Comparison of ENCODE assay signal across 8 cellular contexts in the genomic region with DNA sequence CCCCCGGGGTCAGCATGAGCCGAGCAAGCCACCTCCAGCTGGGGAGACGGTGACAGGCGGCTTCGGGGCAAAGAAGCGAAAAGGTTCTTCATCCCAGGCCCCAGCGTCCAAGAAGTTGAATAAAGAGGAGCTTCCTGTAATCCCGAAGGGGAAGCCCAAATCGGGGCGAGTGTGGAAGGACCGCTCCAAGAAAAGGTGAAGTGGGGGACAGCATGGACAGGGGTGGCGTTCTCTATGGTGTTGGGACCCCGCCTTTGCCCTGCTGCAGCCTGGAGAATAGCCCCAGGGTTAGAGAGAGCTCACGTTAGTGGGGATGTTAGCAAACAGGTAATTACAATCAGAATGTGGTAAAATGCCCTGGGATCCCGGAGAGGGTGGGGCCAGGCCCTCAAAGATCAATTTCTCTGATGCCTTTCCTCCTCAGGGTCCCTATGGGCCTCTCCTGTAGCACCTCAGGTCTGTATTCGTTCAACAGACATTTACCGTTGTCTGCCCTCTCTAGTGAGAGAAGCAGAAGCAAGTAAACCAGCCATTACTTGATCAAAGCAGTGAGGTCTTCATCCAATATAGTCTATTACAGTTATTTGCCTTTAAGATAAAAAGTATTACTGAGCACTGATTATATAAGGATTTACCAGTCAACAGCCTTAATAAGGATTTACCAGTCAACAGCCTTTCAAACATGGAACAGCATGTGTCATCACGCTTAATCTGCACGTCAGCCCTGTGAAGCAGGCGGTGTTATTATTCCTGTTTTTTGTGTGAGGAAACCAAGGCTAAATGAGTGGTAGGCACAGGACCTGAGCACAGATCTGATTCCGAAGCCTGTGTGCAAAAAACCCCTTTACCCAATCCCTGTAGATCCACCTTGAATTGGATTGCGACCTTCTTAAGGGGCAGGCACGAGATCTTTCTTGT. TPM values are rescaled to one million over a fixed set of nuclear protein-coding genes. Genes with fewer than 3 reads are reported as not detected.
A peak's percentile ranks its signal among the peaks of the same experiment; 100 is the strongest.
DNase-seq lines count a peak whose midpoint lies in the region; ATAC-seq and TF ChIP-seq lines count a peak whose summit lies in the region.

No MANE protein-coding gene starts in this region.

- peak overlapping the region; percentile 78 to 97 (median 94) for H3K4me3 Mint-ChIP-seq in naive B cell

- H3K4me1 Mint-ChIP-seq in naive B cell = peaks cover 46 to 49% (median 46%) of the 10 kb centered on the region in 3 donors

- no peaks in the 10 kb centered on the region for H3K27me3 Mint-ChIP-seq in naive B cell

- ATAC-seq in naive B cell (ENCODE audit: low read depth in 2 of 2) (no peak), GM18861 (IDR thresholded peaks at IDR 0.05; ENCODE audit: unreplicated experiment) (no peak)

- H3K27ac Mint-ChIP-seq in naive B cell = peak overlapping the region; percentile 21 to 98 (median 92)

- peak; percentile 30 for DNase-seq in M059J (ENCODE audit: low read depth)
- DNase-seq in naive B cell = no peak
- DNase-seq in DMS114 treated with DMSO at 0.1 percent for 48 hours (lab: John Stamatoyannopoulos, UW; ENCODE audit: unreplicated experiment) = no peak
- DNase-seq in NOMO-1 (lab: John Stamatoyannopoulos, UW; ENCODE audit: unreplicated experiment in 2 of 2) = no peak
- DNase-seq in NCI-H2081 (lab: John Stamatoyannopoulos, UW) = no peak

- H3K27ac ChIP-seq in C4-2B (peak overlapping the region; percentile 76), cingulate gyrus (ENCODE audit: low read depth, low read length) (peak overlapping the region; percentile 7)

- no peaks in the 10 kb centered on the region for H3K36me3 Mint-ChIP-seq in naive B cell

- H3K9me3 Mint-ChIP-seq in naive B cell = no peaks in the 10 kb centered on the region

- no peak for TF ChIP-seq CTCF in C4-2B (conservative IDR thresholded peaks at IDR 0.05)

RNA-seq across cellular contexts. Expression of gene CCDC86, which starts 1.0 kb away (rescaled TPM):
- 13.9 and 19.7 TPM in 2 replicates for total RNA-seq in M059J (2014; rRNA removed; shearing (Covaris generic))
- polyA plus RNA-seq in naive B cell (ENCODE audit: low read depth in 6 of 6) = 10 to 100 TPM; 12.9 to 23.7 (median 14.7) TPM

RNA-seq across cellular contexts. Expression of gene PTGDR2, which starts 12.8 kb away (rescaled TPM):
- 0.07 TPM in 1 of 2 replicates, not detected in the other for total RNA-seq in M059J (2014; rRNA removed; shearing (Covaris generic))
- not detected for polyA plus RNA-seq in naive B cell (ENCODE audit: low read depth in 6 of 6)

RNA-seq across cellular contexts. Expression of gene ZP1, which starts 24.4 kb away (rescaled TPM):
- 1.3 TPM in 1 of 2 replicates, not detected in the other for total RNA-seq in M059J (2014; rRNA removed; shearing (Covaris generic))
- polyA plus RNA-seq in naive B cell (ENCODE audit: low read depth in 6 of 6) = not detected

RNA-seq across cellular contexts. Expression of gene MS4A10, which starts 57.8 kb away (rescaled TPM):
- total RNA-seq in M059J (2014; rRNA removed; shearing (Covaris generic)) = not detected in 2 replicates
- polyA plus RNA-seq in naive B cell (ENCODE audit: low read depth in 6 of 6) = not detected
